Comparison of ENCODE assay signal across 2 cellular contexts in the genomic region with DNA sequence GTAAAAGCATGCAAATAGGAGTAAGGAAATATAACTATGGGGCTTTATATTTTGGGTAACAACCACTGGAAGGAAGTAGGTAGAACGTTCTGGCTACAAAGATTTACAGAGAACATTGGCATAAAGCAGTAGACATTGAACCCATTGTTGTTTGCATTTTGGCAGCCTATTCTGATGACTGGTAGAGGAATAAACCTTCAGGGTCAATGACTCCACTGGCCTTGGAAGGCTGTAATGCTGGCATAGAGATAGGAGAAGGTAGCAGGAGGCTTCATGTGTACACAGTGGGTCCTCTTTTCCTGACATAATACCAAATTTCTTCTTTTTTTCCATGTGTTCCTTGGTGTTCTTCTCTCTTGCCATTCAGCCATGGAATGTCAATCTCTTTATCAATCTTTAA.
TF ChIP-seq lines count a peak whose summit lies in the region.

No MANE protein-coding gene starts in this region.

TF ChIP-seq in liver, 16 proteins besides CTCF, POLR2A, EP300 and RAD21 (continued from another document):
- TF ChIP-seq JUND (IDR thresholded peaks at IDR 0.05) (peak in 1 of 2 donors; percentile 50), GABPA (IDR thresholded peaks at IDR 0.05 in 1 of 2, conservative IDR thresholded peaks at IDR 0.05 in 1 of 2) (no peak), EGR1 (IDR thresholded peaks at IDR 0.05; ENCODE audit: low read depth in 2 of 2) (no peak)
- TF ChIP-seq, protein P1, sequence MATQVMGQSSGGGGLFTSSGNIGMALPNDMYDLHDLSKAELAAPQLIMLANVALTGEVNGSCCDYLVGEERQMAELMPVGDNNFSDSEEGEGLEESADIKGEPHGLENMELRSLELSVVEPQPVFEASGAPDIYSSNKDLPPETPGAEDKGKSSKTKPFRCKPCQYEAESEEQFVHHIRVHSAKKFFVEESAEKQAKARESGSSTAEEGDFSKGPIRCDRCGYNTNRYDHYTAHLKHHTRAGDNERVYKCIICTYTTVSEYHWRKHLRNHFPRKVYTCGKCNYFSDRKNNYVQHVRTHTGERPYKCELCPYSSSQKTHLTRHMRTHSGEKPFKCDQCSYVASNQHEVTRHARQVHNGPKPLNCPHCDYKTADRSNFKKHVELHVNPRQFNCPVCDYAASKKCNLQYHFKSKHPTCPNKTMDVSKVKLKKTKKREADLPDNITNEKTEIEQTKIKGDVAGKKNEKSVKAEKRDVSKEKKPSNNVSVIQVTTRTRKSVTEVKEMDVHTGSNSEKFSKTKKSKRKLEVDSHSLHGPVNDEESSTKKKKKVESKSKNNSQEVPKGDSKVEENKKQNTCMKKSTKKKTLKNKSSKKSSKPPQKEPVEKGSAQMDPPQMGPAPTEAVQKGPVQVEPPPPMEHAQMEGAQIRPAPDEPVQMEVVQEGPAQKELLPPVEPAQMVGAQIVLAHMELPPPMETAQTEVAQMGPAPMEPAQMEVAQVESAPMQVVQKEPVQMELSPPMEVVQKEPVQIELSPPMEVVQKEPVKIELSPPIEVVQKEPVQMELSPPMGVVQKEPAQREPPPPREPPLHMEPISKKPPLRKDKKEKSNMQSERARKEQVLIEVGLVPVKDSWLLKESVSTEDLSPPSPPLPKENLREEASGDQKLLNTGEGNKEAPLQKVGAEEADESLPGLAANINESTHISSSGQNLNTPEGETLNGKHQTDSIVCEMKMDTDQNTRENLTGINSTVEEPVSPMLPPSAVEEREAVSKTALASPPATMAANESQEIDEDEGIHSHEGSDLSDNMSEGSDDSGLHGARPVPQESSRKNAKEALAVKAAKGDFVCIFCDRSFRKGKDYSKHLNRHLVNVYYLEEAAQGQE (IDR thresholded peaks at IDR 0.05), result peak; percentile 41
- TF ChIP-seq, protein P2, sequence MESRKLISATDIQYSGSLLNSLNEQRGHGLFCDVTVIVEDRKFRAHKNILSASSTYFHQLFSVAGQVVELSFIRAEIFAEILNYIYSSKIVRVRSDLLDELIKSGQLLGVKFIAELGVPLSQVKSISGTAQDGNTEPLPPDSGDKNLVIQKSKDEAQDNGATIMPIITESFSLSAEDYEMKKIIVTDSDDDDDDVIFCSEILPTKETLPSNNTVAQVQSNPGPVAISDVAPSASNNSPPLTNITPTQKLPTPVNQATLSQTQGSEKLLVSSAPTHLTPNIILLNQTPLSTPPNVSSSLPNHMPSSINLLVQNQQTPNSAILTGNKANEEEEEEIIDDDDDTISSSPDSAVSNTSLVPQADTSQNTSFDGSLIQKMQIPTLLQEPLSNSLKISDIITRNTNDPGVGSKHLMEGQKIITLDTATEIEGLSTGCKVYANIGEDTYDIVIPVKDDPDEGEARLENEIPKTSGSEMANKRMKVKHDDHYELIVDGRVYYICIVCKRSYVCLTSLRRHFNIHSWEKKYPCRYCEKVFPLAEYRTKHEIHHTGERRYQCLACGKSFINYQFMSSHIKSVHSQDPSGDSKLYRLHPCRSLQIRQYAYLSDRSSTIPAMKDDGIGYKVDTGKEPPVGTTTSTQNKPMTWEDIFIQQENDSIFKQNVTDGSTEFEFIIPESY (IDR thresholded peaks at IDR 0.05), result no peak
- TF ChIP-seq, protein P3, sequence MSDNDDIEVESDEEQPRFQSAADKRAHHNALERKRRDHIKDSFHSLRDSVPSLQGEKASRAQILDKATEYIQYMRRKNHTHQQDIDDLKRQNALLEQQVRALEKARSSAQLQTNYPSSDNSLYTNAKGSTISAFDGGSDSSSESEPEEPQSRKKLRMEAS (IDR thresholded peaks at IDR 0.05), result no peak

TF ChIP-seq in HepG2, 621 proteins besides CTCF, POLR2A, EP300 and RAD21 (continued from another document):
- TF ChIP-seq, protein P4, sequence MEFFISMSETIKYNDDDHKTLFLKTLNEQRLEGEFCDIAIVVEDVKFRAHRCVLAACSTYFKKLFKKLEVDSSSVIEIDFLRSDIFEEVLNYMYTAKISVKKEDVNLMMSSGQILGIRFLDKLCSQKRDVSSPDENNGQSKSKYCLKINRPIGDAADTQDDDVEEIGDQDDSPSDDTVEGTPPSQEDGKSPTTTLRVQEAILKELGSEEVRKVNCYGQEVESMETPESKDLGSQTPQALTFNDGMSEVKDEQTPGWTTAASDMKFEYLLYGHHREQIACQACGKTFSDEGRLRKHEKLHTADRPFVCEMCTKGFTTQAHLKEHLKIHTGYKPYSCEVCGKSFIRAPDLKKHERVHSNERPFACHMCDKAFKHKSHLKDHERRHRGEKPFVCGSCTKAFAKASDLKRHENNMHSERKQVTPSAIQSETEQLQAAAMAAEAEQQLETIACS (CRISPR knock-in tag; IDR thresholded peaks at IDR 0.05), result no peak
TF ChIP-seq in HepG2: peak in this region for 0.
